8 cellular contexts compared by ENCODE assay signal in genomic region chr15:74906450-74907276, GRCh38. TPM values are rescaled to one million over a fixed set of nuclear protein-coding genes. Genes with fewer than 3 reads are reported as not detected.
A peak's percentile ranks its signal among the peaks of the same experiment; 100 is the strongest.
DNase-seq lines count a peak whose midpoint lies in the region; ATAC-seq and TF ChIP-seq lines count a peak whose summit lies in the region.

TSS of gene FAM219B (minus strand) at chr15:74906851. CDS start at chr15:74906800, 51 bp downstream.

- H3K27ac ChIP-seq in angular gyrus (ENCODE audit: low read depth, low read length) (peak within 1 kb of the TSS; percentile 85), psoas muscle (peak within 1 kb of the TSS; percentile 93), urinary bladder (ENCODE audit: low read depth) (peak within 1 kb of the TSS; percentile 95)

- intact Hi-C loops in left ventricle myocardium superior (cut with micrococcal nuclease): loop anchor here (10.0 kb wide), 1 partner anchor 62 kb away; the partner anchor contains the start of gene ULK3
- intact Hi-C loops in psoas muscle (cut with DNase I): loop anchor here in 1 of 2 donors (5.0 kb wide), 1 partner anchor 64 kb away; the partner anchor contains the start of gene ULK3

- DNase-seq in NCI-H146 treated with DMSO at 0.1 percent for 48 hours (lab: John Stamatoyannopoulos, UW; ENCODE audit: unreplicated experiment) (peak; percentile 37), T-helper 2 cell (peak; percentile 51 to 74 (median 63)), left ventricle myocardium superior (peak; percentile 97), psoas muscle (peak; percentile 95 to 97)

- peaks cover 19% of the 10 kb centered on the region for H3K4me1 ChIP-seq in psoas muscle
- no peaks in the 10 kb centered on the region for H3K4me1 ChIP-seq in urinary bladder (ENCODE audit: insufficient read depth)

- 0 to 1% (median 0%) methylated on average over 72 to 76 of the region's 76 CpGs for WGBS in psoas muscle, 3 donors
- WGBS in urinary bladder: under 1% methylated on average over 76 of the region's 76 CpGs

- TF ChIP-seq CTCF in GM12875 (IDR thresholded peaks at IDR 0.05; ENCODE audit: borderline replicate concordance, insufficient read depth, low read depth, low read length) (no peak), psoas muscle (IDR thresholded peaks at IDR 0.05) (no peak)

- H3K9me3 ChIP-seq in psoas muscle: no peaks in the 10 kb centered on the region

- peak; percentile 84 for ATAC-seq in HG02678 (IDR thresholded peaks at IDR 0.05; ENCODE audit: unreplicated experiment)
- peak; percentile 94 for ATAC-seq in left ventricle myocardium superior
- ATAC-seq in psoas muscle: peak; percentile 94 to 97 (median 96)

- peak within 1 kb of the TSS; percentile 98 for H3K4me3 ChIP-seq in GM12875 (ENCODE audit: low read depth, low read length)
- H3K4me3 ChIP-seq in psoas muscle: peak within 1 kb of the TSS; percentile 83
- peak within 1 kb of the TSS; percentile 93 for H3K4me3 ChIP-seq in urinary bladder (ENCODE audit: low read depth, low read length)

- peaks cover 0 to 49% of the 10 kb centered on the region in 2 donors for H3K36me3 ChIP-seq in psoas muscle (ENCODE audit: insufficient read depth in 1 of 2, low read depth in 1 of 2)
- H3K36me3 ChIP-seq in urinary bladder (ENCODE audit: insufficient read depth): no peaks in the 10 kb centered on the region

- no peaks in the 10 kb centered on the region for H3K27me3 ChIP-seq in psoas muscle (ENCODE audit: insufficient read depth in 3 of 3, low read length in 2 of 3)

RNA-seq across cellular contexts. Expression of gene FAM219B, which starts in this region (rescaled TPM):
- total RNA-seq in left ventricle myocardium superior (110 TPM), psoas muscle (10 to 100 TPM; 41.0 to 78.0 (median 53.7) TPM), urinary bladder (52.0 TPM)
- polyA plus RNA-seq in psoas muscle (10 to 100 TPM; 26.5 to 48.4 (median 27.2) TPM), urinary bladder (62.3 TPM)

Comparison
In these comparisons a context has a peak if more than half of its experiments do, and no peak if none do; other contexts are left out.
1. Peak in every context shown above with its lines: DNase-seq, ATAC-seq, H3K4me3 ChIP-seq and H3K27ac ChIP-seq.
2. DNase-seq: peak in every context shown above with its lines; median percentile 97 in left ventricle myocardium superior; 96 in psoas muscle; 63 in T-helper 2 cell; 37 in NCI-H146 treated with DMSO at 0.1 percent for 48 hours.